1 cellular context compared by ENCODE assay signal in the genomic region with DNA sequence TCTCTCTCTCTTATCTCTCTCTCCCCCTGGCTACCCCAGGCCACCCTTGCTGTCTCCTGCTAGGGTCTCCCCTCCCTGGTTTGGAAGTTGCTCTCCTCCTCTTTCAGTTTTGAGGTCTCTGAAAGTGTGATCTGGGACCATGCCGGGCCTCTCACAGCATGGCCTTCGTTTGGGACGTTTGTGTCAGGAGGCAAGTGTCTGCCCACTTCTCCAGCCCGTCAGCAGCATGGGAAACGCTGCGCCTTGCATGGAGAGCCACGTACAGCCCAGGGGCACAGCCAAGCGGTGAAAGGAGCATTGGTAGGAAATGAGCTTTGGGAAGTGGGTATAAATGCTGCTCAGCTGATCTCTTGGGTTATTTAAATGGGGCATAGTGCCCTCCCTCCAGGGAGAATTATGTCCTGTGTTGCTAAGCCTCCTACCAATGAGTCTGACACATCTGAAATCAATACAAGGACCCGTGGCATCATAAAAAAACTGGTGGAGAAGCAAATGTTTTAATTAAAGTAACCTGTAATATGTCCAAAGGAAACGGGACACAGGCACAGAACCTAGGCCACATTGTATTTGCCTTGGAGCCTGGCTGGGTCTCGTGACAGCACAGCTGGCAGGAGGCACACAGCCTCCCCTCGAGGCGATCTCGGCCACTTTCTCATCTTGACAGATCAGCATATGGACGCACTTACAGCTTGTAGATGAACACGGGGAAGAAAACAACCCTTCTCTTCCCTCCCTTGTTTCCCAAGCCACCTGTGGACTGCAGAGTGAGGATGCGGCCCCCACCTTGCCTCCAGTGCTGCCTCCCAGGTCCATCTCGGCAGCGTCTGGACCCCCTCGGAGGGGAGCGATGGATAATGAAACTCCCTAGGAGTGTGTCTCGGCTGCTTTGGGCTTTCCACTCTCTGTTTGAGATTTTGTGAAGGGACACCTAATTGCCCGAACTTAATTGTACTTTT.
TF ChIP-seq lines count a peak whose summit lies in the region.

No MANE protein-coding gene starts in this region.

TF ChIP-seq in SK-N-SH, 30 proteins besides CTCF, POLR2A, EP300 and RAD21:
- TF ChIP-seq TEAD4 (IDR thresholded peaks at IDR 0.05; ENCODE audit: borderline replicate concordance, insufficient read depth) (no peak), POLR2AphosphoS5 (IDR thresholded peaks at IDR 0.05; ENCODE audit: low read depth, low read length) (no peak), FOXJ3 (CRISPR knock-in tag; IDR thresholded peaks at IDR 0.05) (peak; percentile 58), MXI1 (IDR thresholded peaks at IDR 0.05; ENCODE audit: low read depth, low read length) (peak; percentile 56; the same call in 1 of the 2 replicates), EZH2phosphoT487 (IDR thresholded peaks at IDR 0.05; ENCODE audit: borderline replicate concordance, low read depth) (no peak), YY1 (IDR thresholded peaks at IDR 0.05; ENCODE audit: low read depth) (no peak), RCOR1 (IDR thresholded peaks at IDR 0.05; ENCODE audit: low read length) (peak; percentile 54; the same call in 1 of the 2 replicates), GATA2 (CRISPR knock-in tag; IDR thresholded peaks at IDR 0.05) (peak; percentile 74)
- TF ChIP-seq, protein P1, sequence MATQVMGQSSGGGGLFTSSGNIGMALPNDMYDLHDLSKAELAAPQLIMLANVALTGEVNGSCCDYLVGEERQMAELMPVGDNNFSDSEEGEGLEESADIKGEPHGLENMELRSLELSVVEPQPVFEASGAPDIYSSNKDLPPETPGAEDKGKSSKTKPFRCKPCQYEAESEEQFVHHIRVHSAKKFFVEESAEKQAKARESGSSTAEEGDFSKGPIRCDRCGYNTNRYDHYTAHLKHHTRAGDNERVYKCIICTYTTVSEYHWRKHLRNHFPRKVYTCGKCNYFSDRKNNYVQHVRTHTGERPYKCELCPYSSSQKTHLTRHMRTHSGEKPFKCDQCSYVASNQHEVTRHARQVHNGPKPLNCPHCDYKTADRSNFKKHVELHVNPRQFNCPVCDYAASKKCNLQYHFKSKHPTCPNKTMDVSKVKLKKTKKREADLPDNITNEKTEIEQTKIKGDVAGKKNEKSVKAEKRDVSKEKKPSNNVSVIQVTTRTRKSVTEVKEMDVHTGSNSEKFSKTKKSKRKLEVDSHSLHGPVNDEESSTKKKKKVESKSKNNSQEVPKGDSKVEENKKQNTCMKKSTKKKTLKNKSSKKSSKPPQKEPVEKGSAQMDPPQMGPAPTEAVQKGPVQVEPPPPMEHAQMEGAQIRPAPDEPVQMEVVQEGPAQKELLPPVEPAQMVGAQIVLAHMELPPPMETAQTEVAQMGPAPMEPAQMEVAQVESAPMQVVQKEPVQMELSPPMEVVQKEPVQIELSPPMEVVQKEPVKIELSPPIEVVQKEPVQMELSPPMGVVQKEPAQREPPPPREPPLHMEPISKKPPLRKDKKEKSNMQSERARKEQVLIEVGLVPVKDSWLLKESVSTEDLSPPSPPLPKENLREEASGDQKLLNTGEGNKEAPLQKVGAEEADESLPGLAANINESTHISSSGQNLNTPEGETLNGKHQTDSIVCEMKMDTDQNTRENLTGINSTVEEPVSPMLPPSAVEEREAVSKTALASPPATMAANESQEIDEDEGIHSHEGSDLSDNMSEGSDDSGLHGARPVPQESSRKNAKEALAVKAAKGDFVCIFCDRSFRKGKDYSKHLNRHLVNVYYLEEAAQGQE (IDR thresholded peaks at IDR 0.05; ENCODE audit: low read depth, low read length), result no peak
